In the genomic region with DNA sequence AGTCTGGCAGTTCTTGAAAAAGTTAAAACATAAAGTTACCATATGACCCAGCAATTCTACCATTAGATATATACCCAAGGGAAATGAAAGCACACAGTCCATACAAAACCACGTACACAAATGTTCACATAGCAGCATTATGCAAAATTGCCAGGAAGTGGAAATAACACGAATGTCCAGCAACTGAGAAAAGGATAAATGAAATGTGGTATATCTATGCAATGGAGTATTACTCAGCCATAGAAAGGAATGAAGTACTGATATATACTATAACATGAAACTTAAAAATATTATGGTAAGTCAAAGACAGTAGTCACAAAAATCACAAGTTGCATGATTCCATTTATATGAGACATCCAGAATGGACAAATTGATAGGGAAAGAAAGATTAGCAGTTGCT, we compare ENCODE assay signal across 37 cellular contexts.
"Had no signal": no experiment of that assay in that cellular context is flagged by ENCODE, and none has a peak within 500 bp of the region (broad histone marks: within the 10 kb centered on the region; RNA-seq: fewer than 3 reads in every experiment).

No MANE protein-coding gene starts in this region.

- FAIRE-seq: bronchial epithelial cell, TTC549 had no signal

- DNase-seq: activated B cell treated with CpG ODN at 0.5 μM for 24 hours; activated CD4-positive, alpha-beta memory T cell treated with anti-CD3 and anti-CD28 coated beads for 36 hours; activated CD4-positive, alpha-beta T cell treated with anti-CD3 and anti-CD28 coated beads for 4 hours; activated CD4-positive, alpha-beta T cell treated with anti-CD3 and anti-CD28 coated beads, Interleukin-2, amount 10 ng/mL, durations not matched to agents 24 days and 14 days; activated CD4-positive, alpha-beta T cell treated with anti-CD3 and anti-CD28 coated beads, Interleukin-2, amount 50 U/mL, for 1 hour; activated CD4-positive, alpha-beta T cell treated with anti-CD3 and anti-CD28 coated beads, Interleukin-2, amount 50 U/mL, for 4 hours; activated CD4-positive, CD25-positive, alpha-beta regulatory T cell treated with anti-CD3 and anti-CD28 coated beads, Interleukin-2, amount 50 U/mL, for 72 hours; activated CD8-positive, alpha-beta memory T cell treated with anti-CD3 and anti-CD28 coated beads, Interleukin-2, amount 50 U/mL, for 4 hours; activated CD8-positive, alpha-beta T cell treated with anti-CD3 and anti-CD28 coated beads for 36 hours; activated effector memory CD4-positive, alpha-beta T cell treated with anti-CD3 and anti-CD28 coated beads, Interleukin-2, amount 50 U/mL, for 16 hours; activated gamma-delta T cell treated with Interleukin-2 at 50 U/mL for 16 hours; activated naive CD4-positive, alpha-beta T cell; activated naive CD4-positive, alpha-beta T cell treated with anti-CD3 and anti-CD28 coated beads for 36 hours; activated naive CD4-positive, alpha-beta T cell treated with anti-CD3 and anti-CD28 coated beads, Interleukin-2, amount 50 U/mL, for 16 hours; activated naive CD8-positive, alpha-beta T cell treated with anti-CD3 and anti-CD28 coated beads, Interleukin-2, amount 10 ng/mL, durations not matched to agents 7 days and 5 days; activated naive CD8-positive, alpha-beta T cell treated with anti-CD3 and anti-CD28 coated beads, Interleukin-2, amount 50 U/mL, for 24 hours; activated T-cell treated with anti-CD3 and anti-CD28 coated beads for 4 hours; activated T-cell treated with anti-CD3 and anti-CD28 coated beads, Interleukin-2, amount 50 U/mL, for 1 hour; activated T-cell treated with anti-CD3 and anti-CD28 coated beads, Interleukin-2, amount 50 U/mL, for 4 hours; activated T-cell treated with anti-CD3 and anti-CD28 coated beads, Interleukin-2, amount 50 U/mL, for 72 hours; amygdala; anterior cingulate cortex; caudate nucleus; cerebellar nuclear complex; T-helper 2 cell; T-helper 9 cell had no signal

- H3K27ac ChIP-seq: ascending aorta, cardiac muscle cell, VCaP had no signal

- H3K4me1 Mint-ChIP-seq: activated naive CD8-positive, alpha-beta T cell treated with anti-CD3 and anti-CD28 coated beads, Interleukin-2, amount 50 U/mL, for 24 hours; activated T-helper 17 cell treated with anti-CD3 and anti-CD28 coated beads, Interleukin-2, amount 50 U/mL, for 72 hours; brain; central memory CD8-positive, alpha-beta T cell had no signal

- H3K4me3 Mint-ChIP-seq: activated B cell treated with CpG ODN at 0.5 μM for 24 hours; activated CD4-positive, alpha-beta memory T cell treated with anti-CD3 and anti-CD28 coated beads for 36 hours; activated CD4-positive, alpha-beta T cell treated with anti-CD3 and anti-CD28 coated beads, Interleukin-2, amount 10 ng/mL, durations not matched to agents 24 days and 14 days; activated CD8-positive, alpha-beta T cell treated with anti-CD3 and anti-CD28 coated beads for 36 hours; activated naive CD4-positive, alpha-beta T cell treated with anti-CD3 and anti-CD28 coated beads for 36 hours; activated naive CD8-positive, alpha-beta T cell; activated naive CD8-positive, alpha-beta T cell treated with anti-CD3 and anti-CD28 coated beads, Interleukin-2, amount 10 ng/mL, durations not matched to agents 7 days and 5 days; activated naive CD8-positive, alpha-beta T cell treated with anti-CD3 and anti-CD28 coated beads, Interleukin-2, amount 50 U/mL, for 24 hours; activated T-cell treated with anti-CD3 and anti-CD28 coated beads, Interleukin-2, amount 50 U/mL, for 4 hours; activated T-cell treated with anti-CD3 and anti-CD28 coated beads, Interleukin-2, amount 50 U/mL, for 72 hours; activated T-helper 1 cell treated with anti-CD3 and anti-CD28 coated beads, Interleukin-12 subunit alpha, Interleukin-12 subunit beta, Interleukin-2, Interleukin-4 antibody, amounts not matched to agents 30 ng/mL and 10 ng/mL and 1 ng/mL, durations not matched to agents 14 hours and 24 hours and 36 hours; activated T-helper 17 cell treated with anti-CD3 and anti-CD28 coated beads, Interleukin-2, amount 50 U/mL, for 72 hours; brain; central memory CD8-positive, alpha-beta T cell; T-helper 2 cell treated with Interferon-gamma antibody and Interleukin-4, amounts not matched to agents 5 μg/mL and 100 μg/mL, for 36 hours had no signal

- H3K27me3 Mint-ChIP-seq: activated B cell treated with CpG ODN at 0.5 μM for 24 hours; activated CD4-positive, alpha-beta memory T cell treated with anti-CD3 and anti-CD28 coated beads for 36 hours; activated CD4-positive, alpha-beta T cell treated with anti-CD3 and anti-CD28 coated beads, Interleukin-2, amount 10 ng/mL, durations not matched to agents 24 days and 14 days; activated CD8-positive, alpha-beta T cell treated with anti-CD3 and anti-CD28 coated beads for 36 hours; activated naive CD8-positive, alpha-beta T cell; activated naive CD8-positive, alpha-beta T cell treated with anti-CD3 and anti-CD28 coated beads, Interleukin-2, amount 10 ng/mL, durations not matched to agents 7 days and 5 days; activated naive CD8-positive, alpha-beta T cell treated with anti-CD3 and anti-CD28 coated beads, Interleukin-2, amount 50 U/mL, for 24 hours; activated T-helper 17 cell treated with anti-CD3 and anti-CD28 coated beads, Interleukin-2, amount 50 U/mL, for 72 hours; brain; central memory CD8-positive, alpha-beta T cell had no signal

- H3K27ac Mint-ChIP-seq: activated B cell treated with CpG ODN at 0.5 μM for 24 hours; activated CD4-positive, alpha-beta memory T cell treated with anti-CD3 and anti-CD28 coated beads for 36 hours; activated CD4-positive, alpha-beta T cell treated with anti-CD3 and anti-CD28 coated beads, Interleukin-2, amount 10 ng/mL, durations not matched to agents 24 days and 14 days; activated CD8-positive, alpha-beta T cell treated with anti-CD3 and anti-CD28 coated beads for 36 hours; activated naive CD4-positive, alpha-beta T cell treated with anti-CD3 and anti-CD28 coated beads for 36 hours; activated naive CD8-positive, alpha-beta T cell; activated naive CD8-positive, alpha-beta T cell treated with anti-CD3 and anti-CD28 coated beads, Interleukin-2, amount 10 ng/mL, durations not matched to agents 7 days and 5 days; activated naive CD8-positive, alpha-beta T cell treated with anti-CD3 and anti-CD28 coated beads, Interleukin-2, amount 50 U/mL, for 24 hours; activated T-cell treated with anti-CD3 and anti-CD28 coated beads, Interleukin-2, amount 50 U/mL, for 72 hours; activated T-helper 1 cell treated with anti-CD3 and anti-CD28 coated beads, Interleukin-12 subunit alpha, Interleukin-12 subunit beta, Interleukin-2, Interleukin-4 antibody, amounts not matched to agents 30 ng/mL and 10 ng/mL and 1 ng/mL, durations not matched to agents 14 hours and 24 hours and 36 hours; activated T-helper 17 cell treated with anti-CD3 and anti-CD28 coated beads, Interleukin-2, amount 50 U/mL, for 72 hours; brain; T-helper 2 cell treated with Interferon-gamma antibody and Interleukin-4, amounts not matched to agents 5 μg/mL and 100 μg/mL, for 36 hours had no signal

- ATAC-seq: activated CD8-positive, alpha-beta T cell treated with anti-CD3 and anti-CD28 coated beads for 36 hours; activated naive CD8-positive, alpha-beta T cell treated with anti-CD3 and anti-CD28 coated beads, Interleukin-2, amount 50 U/mL, for 24 hours; activated T-cell treated with anti-CD3 and anti-CD28 coated beads, Interleukin-2, amount 50 U/mL, for 4 hours; activated T-cell treated with anti-CD3 and anti-CD28 coated beads, Interleukin-2, amount 50 U/mL, for 72 hours; activated T-helper 17 cell treated with anti-CD3 and anti-CD28 coated beads, Interleukin-2, amount 50 U/mL, for 72 hours had no signal

- H3K4me3 ChIP-seq: ascending aorta, cardiac muscle cell had no signal

- H3K9me3 ChIP-seq: ascending aorta had no signal

- H3K9me3 Mint-ChIP-seq: activated CD4-positive, alpha-beta memory T cell treated with anti-CD3 and anti-CD28 coated beads for 36 hours; activated CD4-positive, alpha-beta T cell treated with anti-CD3 and anti-CD28 coated beads, Interleukin-2, amount 10 ng/mL, durations not matched to agents 24 days and 14 days; activated CD8-positive, alpha-beta T cell treated with anti-CD3 and anti-CD28 coated beads for 36 hours; activated naive CD4-positive, alpha-beta T cell treated with anti-CD3 and anti-CD28 coated beads for 36 hours; activated T-cell treated with anti-CD3 and anti-CD28 coated beads, Interleukin-2, amount 50 U/mL, for 72 hours; activated T-helper 17 cell treated with anti-CD3 and anti-CD28 coated beads, Interleukin-2, amount 50 U/mL, for 72 hours; central memory CD8-positive, alpha-beta T cell had no signal

- H3K4me1 ChIP-seq: ascending aorta had no signal
